Comparison of ENCODE assay signal across 22 cellular contexts in the genomic region with DNA sequence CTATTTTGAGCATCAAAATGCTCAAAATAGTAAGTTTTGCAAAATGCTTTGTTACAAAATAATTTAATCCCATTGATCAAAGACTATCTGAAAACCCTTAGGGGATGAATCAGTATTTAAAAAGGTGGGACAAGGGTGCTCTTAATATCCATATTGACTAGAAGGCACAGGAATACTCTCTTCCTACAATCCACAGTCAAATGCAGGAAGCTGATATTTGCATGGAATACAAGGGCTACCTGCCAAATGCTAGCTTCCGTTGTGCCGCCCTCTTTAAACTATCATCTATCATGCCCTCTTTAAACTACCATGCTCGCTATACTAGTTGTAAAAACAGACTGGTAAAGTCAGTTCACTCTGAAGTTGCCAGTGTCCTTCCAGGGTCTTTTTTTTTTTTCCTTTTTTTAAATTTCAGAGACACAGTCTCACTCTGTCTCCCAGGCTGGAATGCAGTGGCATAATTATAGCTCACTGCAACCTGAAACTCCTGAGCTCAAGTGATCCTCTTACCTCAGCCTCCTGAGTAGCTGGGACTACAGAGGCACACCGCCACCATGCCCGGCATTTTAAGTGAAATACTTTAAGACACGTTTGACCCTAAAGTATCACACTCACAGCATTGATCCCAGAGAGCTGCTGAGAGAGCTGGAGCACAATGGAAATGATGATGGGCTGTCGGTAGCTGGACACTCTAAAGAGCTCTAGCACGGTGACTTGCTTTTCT. TPM values are rescaled to one million over a fixed set of nuclear protein-coding genes. Genes with fewer than 3 reads are reported as not detected.
DNase-seq lines count a peak whose midpoint lies in the region; ATAC-seq, FAIRE-seq and TF ChIP-seq lines count a peak whose summit lies in the region.
"Had no signal": no experiment of that assay in that cellular context is flagged by ENCODE, and none has a peak within 500 bp of the region (broad histone marks: within the 10 kb centered on the region; RNA-seq: fewer than 3 reads in every experiment).

No MANE protein-coding gene starts in this region.

- H3K27ac ChIP-seq in HepG2 (ENCODE audit: extremely low read length, insufficient read depth, low read length) (no peak overlapping the region), right lobe of liver (no peak overlapping the region), upper lobe of right lung (no peak overlapping the region), adrenal gland (no peak overlapping the region)
- H3K27ac ChIP-seq: BLaER1, coronary artery, KMS-11, right atrium auricular region, tibial artery had no signal

- H3K4me3 ChIP-seq in HepG2 (replicated peaks in 1 of 3; ENCODE audit: insufficient read depth in 1 of 3, low read depth in 2 of 3, low read length in 3 of 3) (no peak overlapping the region), right lobe of liver (no peak overlapping the region), upper lobe of right lung (no peak overlapping the region), adrenal gland (no peak overlapping the region)
- H3K4me3 ChIP-seq: BLaER1, coronary artery, right atrium auricular region, tibial artery had no signal

- TF ChIP-seq EP300 in HepG2 (IDR thresholded peaks at IDR 0.05; ENCODE audit: low read depth in 2 of 2, low read length in 2 of 2) (no peak), HepG2 (CRISPR knock-in tag; IDR thresholded peaks at IDR 0.05; ENCODE audit: borderline replicate concordance) (no peak)

- H3K4me1 ChIP-seq in HepG2 (ENCODE audit: insufficient read depth, low read length) (peaks cover 84% of the 10 kb centered on the region), right lobe of liver (no peaks in the 10 kb centered on the region), upper lobe of right lung (peaks cover 16% of the 10 kb centered on the region), adrenal gland (replicated peaks in 1 of 2) (no peaks in the 10 kb centered on the region)
- H3K4me1 ChIP-seq: right atrium auricular region had no signal

- H4K20me1 ChIP-seq in HepG2 (ENCODE audit: insufficient read depth, low read length) = peaks cover 26% of the 10 kb centered on the region

- H2AFZ ChIP-seq in HepG2 (ENCODE audit: low read length) = no peak overlapping the region

- TF ChIP-seq POLR2A in HepG2 (IDR thresholded peaks at IDR 0.05; ENCODE audit: insufficient read depth in 1 of 2, low read depth in 2 of 2, low read length in 2 of 2) (no peak), right lobe of liver (IDR thresholded peaks at IDR 0.05) (no peak), adrenal gland (IDR thresholded peaks at IDR 0.05) (no peak)

- H3K79me2 ChIP-seq in HepG2 (ENCODE audit: insufficient read depth, low read length) = peaks cover 28% of the 10 kb centered on the region

- DNase-seq in HepG2 (ENCODE audit: low spot score) (no peak), right lobe of liver (no peak), NCI-H526 treated with DMSO at 0.1 percent for 48 hours (lab: John Stamatoyannopoulos, UW) (peak; percentile 80), immature natural killer cell (no peak), upper lobe of right lung (no peak), NCI-H1694 treated with DMSO at 0.1 percent for 48 hours (lab: John Stamatoyannopoulos, UW) (no peak), adrenal gland (no peak), G401 (ENCODE audit: low spot score) (no peak)
- DNase-seq: amygdala; H7; naive B cell; NCI-H1436; stimulated activated CD4-positive, alpha-beta T cell treated with anti-CD3 and anti-CD28 coated beads, Interleukin-2, amount 100 ng/mL, for 24 hours; stimulated activated CD8-positive, alpha-beta memory T cell treated with anti-CD3 and anti-CD28 coated beads, Interleukin-4, amount 100 ng/mL, for 48 hours; tibial artery had no signal

- no peak for TF ChIP-seq RAD21 in HepG2 (CRISPR knock-in tag; IDR thresholded peaks at IDR 0.05)

- no peaks in the 10 kb centered on the region for H3K9me3 Mint-ChIP-seq in immature natural killer cell
- H3K9me3 Mint-ChIP-seq: naive B cell had no signal

- BruUV-seq in HepG2 (replicated peaks; lab: Mats Ljungman, UMichigan) = no TSS peak

- in situ Hi-C loops in HepG2 (cut with HindIII; ENCODE audit: extremely low pct_ligation_motif_present, low pct_unique_long_range_greater_than_20kb) (no loop called here), G401 (cut with HindIII; ENCODE audit: low sequenced_read_pairs) (no loop called here)

- peaks cover 34 to 52% of the 10 kb centered on the region in 2 donors for H3K4me1 Mint-ChIP-seq in immature natural killer cell

- intact Hi-C loops in HepG2 (cut with micrococcal nuclease; ENCODE audit: unreplicated experiment) = no loop called here
- intact Hi-C loops in right lobe of liver (cut with DNase I) = no loop called here
- intact Hi-C loops in upper lobe of right lung (cut with DNase I) = no loop called here
- intact Hi-C loops in adrenal gland (cut with DNase I) = no loop called here

- CTCF ChIA-PET in HepG2 (lab: Yijun Ruan, JAX; ENCODE audit: low intra/inter-chr PET ratio, low total read pairs) = no interaction called here

- FAIRE-seq in HepG2 (lab: Jason Lieb, UNC) = no peak

- WGBS in HepG2 (ENCODE audit: low lambda C conversion rate) = 88% methylated on average over 8 of the region's 8 CpGs
- 56% methylated on average over 7 of the region's 8 CpGs for whole genome bisulfite sequencing in right lobe of liver (ENCODE audit: insufficient coverage, low coverage, low lambda C conversion rate, missing lambda C conversion rate)
- 66 to 74% (median 72%) methylated on average over 6 to 8 of the region's 8 CpGs for WGBS in adrenal gland, 4 donors

- H3K4me2 ChIP-seq in HepG2 (ENCODE audit: low read depth, low read length) = peak overlapping the region; percentile 14; the same call in 1 of the 2 replicates
- H3K4me2 ChIP-seq: BLaER1, KMS-11 had no signal

- H3K27me3 ChIP-seq in HepG2 (ENCODE audit: control insufficient read depth in 1 of 2, insufficient read depth in 2 of 2, low read length in 2 of 2) (no peaks in the 10 kb centered on the region; a peak in 1 of 5 replicates), right lobe of liver (no peaks in the 10 kb centered on the region), upper lobe of right lung (no peaks in the 10 kb centered on the region), adrenal gland (no peaks in the 10 kb centered on the region)
- H3K27me3 ChIP-seq: BLaER1, right atrium auricular region, tibial artery had no signal

- TF ChIP-seq CTCF in HepG2 (CRISPR knock-in tag; IDR thresholded peaks at IDR 0.05) (no peak), right lobe of liver (IDR thresholded peaks at IDR 0.05) (no peak), upper lobe of right lung (IDR thresholded peaks at IDR 0.05) (no peak), adrenal gland (IDR thresholded peaks at IDR 0.05) (no peak)

- H3K36me3 ChIP-seq in HepG2 (replicated peaks in 1 of 2; ENCODE audit: control insufficient read depth in 1 of 2, insufficient read depth in 2 of 2, low read length in 2 of 2) = peaks cover 18 to 78% of the 10 kb centered on the region in 2 experiments
- H3K36me3 ChIP-seq in right lobe of liver = peaks cover 0 to 21% (median 0%) of the 10 kb centered on the region in 4 donors
- peaks cover 83% of the 10 kb centered on the region for H3K36me3 ChIP-seq in upper lobe of right lung
- H3K36me3 ChIP-seq in adrenal gland (replicated peaks in 1 of 2) = peaks cover 0 to 72% of the 10 kb centered on the region in 2 donors

- peak overlapping the region in 5 of 6 donors; percentile 53 to 77 (median 61) for H3K27ac Mint-ChIP-seq in immature natural killer cell

- H3K4me3 Mint-ChIP-seq in immature natural killer cell = no peak overlapping the region

- peaks cover 2 to 8% (median 2%) of the 10 kb centered on the region in 3 donors for H3K27me3 Mint-ChIP-seq in immature natural killer cell (ENCODE audit: low read depth in 3 of 3)
- H3K27me3 Mint-ChIP-seq: naive B cell had no signal

- POLR2A ChIA-PET in HepG2 (lab: Yijun Ruan, JAX) = interaction anchor here (1.6 kb wide), 1 partner anchor 38 kb away, joined by 4 read pairs; no protein-coding TSS in a partner anchor

- no peak for ATAC-seq in HepG2
- ATAC-seq in right lobe of liver = no peak
- peak; percentile 12 for ATAC-seq in upper lobe of right lung
- ATAC-seq: Right ventricle myocardium inferior had no signal

- H3K36me3 Mint-ChIP-seq in immature natural killer cell = peaks cover 10 to 51% (median 34%) of the 10 kb centered on the region in 3 donors

- H3K9ac ChIP-seq in HepG2 (ENCODE audit: insufficient read depth, low read depth, low read length) = 0 out of 2 replicates have a peak overlapping the region, but pooled peaks have one; percentile 8
- H3K9ac ChIP-seq: BLaER1, KMS-11 had no signal

- H3K9me3 ChIP-seq in HepG2 (ENCODE audit: low read length) = no peaks in the 10 kb centered on the region
- H3K9me3 ChIP-seq in right lobe of liver = no peaks in the 10 kb centered on the region
- no peaks in the 10 kb centered on the region for H3K9me3 ChIP-seq in upper lobe of right lung
- no peaks in the 10 kb centered on the region for H3K9me3 ChIP-seq in adrenal gland (replicated peaks in 1 of 3)
- H3K9me3 ChIP-seq: BLaER1, right atrium auricular region, tibial artery had no signal

RNA-seq across cellular contexts. Expression of gene SLC2A3, which starts 6.8 kb away (rescaled TPM):
- 22.6 and 39.3 TPM in 2 replicates for total RNA-seq in HepG2 (2016; rRNA removed; fragmentation: Illumina TruSeq; extraction: Trizol)
- total RNA-seq in HepG2 (2016; cell fraction: cytosol; rRNA removed; fragmentation: Illumina TruSeq; extraction: Trizol; ENCODE audit: low read depth) = 4.1 and 6.1 TPM in 2 replicates
- 23.5 and 38.0 TPM in 2 replicates for total RNA-seq in HepG2 (2016; cell fraction: insoluble cytoplasmic fraction; rRNA removed; fragmentation: Illumina TruSeq; extraction: Trizol)
- total RNA-seq in HepG2 (2016; cell fraction: membrane; rRNA removed; fragmentation: Illumina TruSeq; extraction: Trizol) = 8.7 and 10.8 TPM in 2 replicates
- 44.8 and 53.2 TPM in 2 replicates for total RNA-seq in HepG2 (2016; cell fraction: nucleus; rRNA removed; fragmentation: Illumina TruSeq; extraction: Trizol)
- polyA plus RNA-seq in HepG2 (2011; rRNA removed) = 282 and 580 TPM in 2 replicates
- 309 and 461 TPM in 2 replicates for polyA plus RNA-seq in HepG2 (2011; cell fraction: cytosol; rRNA removed)
- polyA plus RNA-seq in HepG2 (2011; cell fraction: nucleus; rRNA removed) = 109 and 185 TPM in 2 replicates
- polyA plus RNA-seq in HepG2 (2012) = 113 and 491 TPM in 2 replicates
- polyA plus RNA-seq in HepG2 (2016; cell fraction: cytosol; fragmentation: Illumina TruSeq; extraction: Trizol; ENCODE audit: low read depth) = 1.8 and 2.1 TPM in 2 replicates
- 10.2 and 12.0 TPM in 2 replicates for polyA plus RNA-seq in HepG2 (2016; cell fraction: insoluble cytoplasmic fraction; fragmentation: Illumina TruSeq; extraction: Trizol; ENCODE audit: low read depth)
- 3.1 and 4.6 TPM in 2 replicates for polyA plus RNA-seq in HepG2 (2016; cell fraction: membrane; fragmentation: Illumina TruSeq; extraction: Trizol; ENCODE audit: low read depth)
- polyA plus RNA-seq in HepG2 (2016; cell fraction: nucleus; fragmentation: Illumina TruSeq; extraction: Trizol; ENCODE audit: insufficient read depth, low read depth) = 49.3 and 51.9 TPM in 2 replicates
- 79.9 and 1,387 TPM in 2 replicates for polyA minus RNA-seq in HepG2 (2011; rRNA and poly(A)+ RNA removed; ENCODE audit: low replicate concordance)
- 227 and 431 TPM in 2 replicates for polyA minus RNA-seq in HepG2 (2011; cell fraction: cytosol; rRNA and poly(A)+ RNA removed)
- 200 and 331 TPM in 2 replicates for polyA minus RNA-seq in HepG2 (2011; cell fraction: nucleus; rRNA and poly(A)+ RNA removed)
- total RNA-seq in right lobe of liver = 10 to 100 TPM in 2 of 6 experiments, 1 to 10 TPM in 4; 6.6 to 53.5 (median 8.4) TPM
- polyA plus RNA-seq in immature natural killer cell = 100 to 1,000 TPM in 2 of 3 donors, 10 to 100 TPM in 1; 55.0 to 114 (median 114) TPM
- total RNA-seq in upper lobe of right lung = 153 TPM
- 10 to 100 TPM in 7 of 8 donors, 1 to 10 TPM in 1; 8.8 to 52.4 (median 33.5) TPM for total RNA-seq in adrenal gland
- polyA plus RNA-seq in adrenal gland = 10 to 100 TPM in 1 of 3 donors, 1 to 10 TPM in 2; 7.2 to 19.5 (median 8.2) TPM
- 32.5 and 32.9 TPM in 2 replicates for total RNA-seq in G401 (2014; rRNA removed; shearing (Covaris generic))

RNA-seq across cellular contexts. Expression of gene SLC2A14, which starts 56.5 kb away (rescaled TPM):
- 6.6 and 7.7 TPM in 2 replicates for total RNA-seq in HepG2 (2016; rRNA removed; fragmentation: Illumina TruSeq; extraction: Trizol)
- total RNA-seq in HepG2 (2016; cell fraction: cytosol; rRNA removed; fragmentation: Illumina TruSeq; extraction: Trizol; ENCODE audit: low read depth) = 3.1 and 3.3 TPM in 2 replicates
- 4.0 and 7.7 TPM in 2 replicates for total RNA-seq in HepG2 (2016; cell fraction: insoluble cytoplasmic fraction; rRNA removed; fragmentation: Illumina TruSeq; extraction: Trizol)
- total RNA-seq in HepG2 (2016; cell fraction: membrane; rRNA removed; fragmentation: Illumina TruSeq; extraction: Trizol) = 3.2 TPM in 2 replicates
- 7.9 and 9.0 TPM in 2 replicates for total RNA-seq in HepG2 (2016; cell fraction: nucleus; rRNA removed; fragmentation: Illumina TruSeq; extraction: Trizol)
- 30.5 and 39.0 TPM in 2 replicates for polyA plus RNA-seq in HepG2 (2011; rRNA removed)
- polyA plus RNA-seq in HepG2 (2011; cell fraction: cytosol; rRNA removed) = 24.0 and 28.8 TPM in 2 replicates
- polyA plus RNA-seq in HepG2 (2011; cell fraction: nucleus; rRNA removed) = 49.2 and 50.3 TPM in 2 replicates
- polyA plus RNA-seq in HepG2 (2012) = 11.2 and 16.0 TPM in 2 replicates
- polyA plus RNA-seq in HepG2 (2016; cell fraction: cytosol; fragmentation: Illumina TruSeq; extraction: Trizol; ENCODE audit: low read depth) = 0.50 and 0.70 TPM in 2 replicates
- 4.1 and 5.4 TPM in 2 replicates for polyA plus RNA-seq in HepG2 (2016; cell fraction: insoluble cytoplasmic fraction; fragmentation: Illumina TruSeq; extraction: Trizol; ENCODE audit: low read depth)
- 1.4 and 1.5 TPM in 2 replicates for polyA plus RNA-seq in HepG2 (2016; cell fraction: membrane; fragmentation: Illumina TruSeq; extraction: Trizol; ENCODE audit: low read depth)
- polyA plus RNA-seq in HepG2 (2016; cell fraction: nucleus; fragmentation: Illumina TruSeq; extraction: Trizol; ENCODE audit: insufficient read depth, low read depth) = 21.8 and 24.7 TPM in 2 replicates
- 0.09 and 35.8 TPM in 2 replicates for polyA minus RNA-seq in HepG2 (2011; rRNA and poly(A)+ RNA removed; ENCODE audit: low replicate concordance)
- polyA minus RNA-seq in HepG2 (2011; cell fraction: cytosol; rRNA and poly(A)+ RNA removed) = 11.6 and 14.8 TPM in 2 replicates
- 25.6 and 26.0 TPM in 2 replicates for polyA minus RNA-seq in HepG2 (2011; cell fraction: nucleus; rRNA and poly(A)+ RNA removed)
- total RNA-seq in right lobe of liver = 100 to 1,000 TPM in 1 of 6 experiments, 1 to 10 TPM in 2, under 1 TPM in 3; 0.18 to 110 (median 0.95) TPM
- polyA plus RNA-seq in immature natural killer cell = not detected
- total RNA-seq in upper lobe of right lung = not detected
- 10 to 100 TPM in 1 of 8 donors, 1 to 10 TPM in 7; 2.1 to 13.5 (median 5.9) TPM for total RNA-seq in adrenal gland
- polyA plus RNA-seq in adrenal gland = 10 to 100 TPM in 2 of 3 donors, 1 to 10 TPM in 1; 6.5 to 18.6 (median 11.3) TPM
- total RNA-seq in G401 (2014; rRNA removed; shearing (Covaris generic)) = not detected in 2 replicates
- total RNA-seq: Daoy, esophagus mucosa, right atrium auricular region, Right ventricle myocardium inferior had no signal
